ENCODE assay signal across 20 cellular contexts in the genomic region with DNA sequence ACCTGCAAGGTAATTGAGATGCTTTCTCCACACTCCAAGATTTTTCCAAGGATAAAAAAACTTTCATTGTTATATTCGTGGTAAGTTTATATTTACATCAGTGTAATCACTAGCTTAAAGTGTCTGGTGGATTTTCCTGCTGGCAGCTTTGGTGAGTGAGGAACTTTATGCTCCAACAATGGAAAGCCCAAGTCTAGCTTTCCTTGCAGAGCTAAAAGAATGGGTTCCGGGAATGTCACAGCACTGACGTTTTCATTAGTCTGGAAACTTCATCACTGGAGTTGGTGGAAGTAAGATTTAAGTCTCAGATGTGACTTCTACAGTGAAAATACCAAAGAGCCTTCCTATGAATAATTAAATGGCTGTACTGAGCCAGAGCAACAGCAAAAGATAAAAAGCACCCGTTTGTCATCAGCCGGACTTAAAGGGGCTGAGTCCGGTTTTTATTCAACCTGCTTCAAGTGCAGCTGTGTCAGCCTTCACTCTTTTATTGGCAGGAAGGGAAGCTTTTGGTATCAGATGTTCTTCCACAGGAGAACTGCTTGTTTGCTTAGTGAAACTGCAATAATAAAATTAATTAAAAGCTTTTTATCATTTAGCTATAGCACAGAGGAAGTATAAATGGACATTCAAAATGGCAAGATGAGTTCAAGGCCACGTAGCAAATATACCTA. TPM values are rescaled to one million over a fixed set of nuclear protein-coding genes. Genes with fewer than 3 reads are reported as not detected.
DNase-seq lines count a peak whose midpoint lies in the region; ATAC-seq, FAIRE-seq and TF ChIP-seq lines count a peak whose summit lies in the region.
"Had no signal": no experiment of that assay in that cellular context is flagged by ENCODE, and none has a peak within 500 bp of the region (broad histone marks: within the 10 kb centered on the region; RNA-seq: fewer than 3 reads in every experiment).

No MANE protein-coding gene starts in this region.

- peak overlapping the region; percentile 46 to 58 for H3K27ac ChIP-seq in A549
- H3K27ac ChIP-seq: suprapubic skin had no signal

- 0 out of 3 replicates have a peak, but pooled peaks cover 2% of the 10 kb centered on the region for H3K9me3 ChIP-seq in A549
- H3K9me3 ChIP-seq: Caco-2, HAP-1, suprapubic skin had no signal

- no peak for TF ChIP-seq POLR2A in A549 (IDR thresholded peaks at IDR 0.05; ENCODE audit: low read length)
- TF ChIP-seq POLR2A in GM12892 (IDR thresholded peaks at IDR 0.05; ENCODE audit: low read depth, low read length) = no peak

- peak overlapping the region; percentile 10; the same call in 2 of the 3 replicates for H3K4me2 ChIP-seq in A549

- TF ChIP-seq EP300 in A549 (IDR thresholded peaks at IDR 0.05) = no peak

- POLR2A ChIA-PET in A549 (lab: Yijun Ruan, JAX) = no interaction called here

- peak; percentile 32 to 47; a peak in 3 of 6 replicates for ATAC-seq in A549
- ATAC-seq: sciatic nerve had no signal

- WGBS in A549 (ENCODE audit: missing lambda C conversion rate) = 43% methylated on average over 7 of the region's 7 CpGs

- no peak for TF ChIP-seq CTCF in A549 (IDR thresholded peaks at IDR 0.05)

- no peak overlapping the region for H3K4me3 ChIP-seq in A549
- H3K4me3 ChIP-seq: HAP-1, suprapubic skin had no signal

- DNase-seq in A549 (ENCODE audit: low read depth in 1 of 2, low spot score in 1 of 2) = no peak
- DNase-seq in NCI-H1105 treated with DMSO at 0.1 percent for 48 hours (lab: John Stamatoyannopoulos, UW) = peak; percentile 39
- DNase-seq in SHP77 (lab: John Stamatoyannopoulos, UW) = peak; percentile 38 to 54
- DNase-seq in left kidney (ENCODE audit: low read depth, low spot score) = peak; percentile 46
- DNase-seq in SKM-1 (lab: John Stamatoyannopoulos, UW; ENCODE audit: unreplicated experiment) = no peak
- DNase-seq in stimulated activated CD4-positive, alpha-beta T cell treated with anti-CD3 and anti-CD28 coated beads, Interleukin-4, amount 100 ng/mL, for 4 hours = no peak
- DNase-seq in ecto neural progenitor cell (ENCODE audit: low spot score) = no peak
- DNase-seq in GM12892 (ENCODE audit: insufficient read length) = no peak
- DNase-seq: activated CD4-positive, CD25-positive, alpha-beta regulatory T cell treated with anti-CD3 and anti-CD28 coated beads, Interleukin-2, amount 50 U/mL, for 72 hours; activated gamma-delta T cell; amygdala; Caco-2; GF-D8; NCI-H2081 treated with DMSO at 0.1 percent for 48 hours; T-helper 2 cell had no signal

- CTCF ChIA-PET in A549 (lab: Yijun Ruan, JAX) = interaction anchor here (0.6 to 0.9 kb wide), 3 partner anchors 134 to 180 kb away, joined by 3 read pairs; no protein-coding TSS in a partner anchor

- TF ChIP-seq RAD21 in A549 (conservative IDR thresholded peaks at IDR 0.05 in 1 of 2, IDR thresholded peaks at IDR 0.05 in 1 of 2) = no peak

- H3K4me1 ChIP-seq in A549 = peaks cover 20% of the 10 kb centered on the region
- H3K4me1 ChIP-seq: suprapubic skin had no signal

- FAIRE-seq in A549 (lab: Jason Lieb, UNC) = no peak
- no peak for FAIRE-seq in GM12892 (lab: Jason Lieb, UNC)
- FAIRE-seq: frontal cortex, HTR-8/SVneo had no signal

TF ChIP-seq in A549, 52 proteins besides CTCF, POLR2A, EP300 and RAD21:
- no peak for TF ChIP-seq MAFK (IDR thresholded peaks at IDR 0.05; ENCODE audit: partially characterized antibody)
- TF ChIP-seq FOSB (CRISPR knock-in tag; IDR thresholded peaks at IDR 0.05) = no peak
- TF ChIP-seq KDM5A (IDR thresholded peaks at IDR 0.05) = no peak
- TF ChIP-seq JUN (IDR thresholded peaks at IDR 0.05) = no peak
- TF ChIP-seq JUNB (IDR thresholded peaks at IDR 0.05) = no peak

RNA-seq across cellular contexts. Expression of a gene that starts 46.5 kb away (rescaled TPM):
- polyA plus RNA-seq in A549 (2011; rRNA removed) (17.4 and 18.4 TPM in 2 replicates), A549 (2017; fragmentation: RNase III; extraction: RNeasy Plus Mini Kit Qiagen cat#74134 plus additional on column Dnase treatment) (6.1 to 7.3 TPM (median 6.5 TPM) in 3 replicates)
- polyA plus RNA-seq in A549 (2012; cell fraction: cytosol; rRNA removed) = 5.6 TPM in 2 replicates
- 2.2 and 3.3 TPM in 2 replicates for polyA plus RNA-seq in A549 (2012; cell fraction: nucleus; rRNA removed)
- polyA minus RNA-seq in A549 (2011; rRNA and poly(A)+ RNA removed) = 7.9 and 8.9 TPM in 2 replicates
- 16.6 TPM for polyA plus RNA-seq in GM12892 (2012; ENCODE audit: missing spikeins)

Comparison
In these comparisons a context has a peak if more than half of its experiments do, and no peak if none do; other contexts are left out.
1. DNase-seq: peak in NCI-H1105 treated with DMSO at 0.1 percent for 48 hours (single experiment), SHP77 (2 of 2) and left kidney (single experiment); none in A549 (0 of 2), SKM-1 (single experiment), stimulated activated CD4-positive, alpha-beta T cell treated with anti-CD3 and anti-CD28 coated beads, Interleukin-4, amount 100 ng/mL, for 4 hours (0 of 2), ecto neural progenitor cell (single experiment) and GM12892 (single experiment).